11 cellular contexts compared by ENCODE assay signal in genomic region chr10:16788125-16788524, GRCh38. TPM values are rescaled to one million over a fixed set of nuclear protein-coding genes. Genes with fewer than 3 reads are reported as not detected.
A peak's percentile ranks its signal among the peaks of the same experiment; 100 is the strongest.
DNase-seq lines count a peak whose midpoint lies in the region; ATAC-seq and TF ChIP-seq lines count a peak whose summit lies in the region.
"Had no signal": no experiment of that assay in that cellular context is flagged by ENCODE, and none has a peak within 500 bp of the region (broad histone marks: within the 10 kb centered on the region; RNA-seq: fewer than 3 reads in every experiment).

No MANE protein-coding gene starts in this region.

- CTCF ChIA-PET in WTC11 (lab: Charles Lee), result no interaction called here

- H3K36me3 ChIP-seq in effector memory CD4-positive, alpha-beta T cell (ENCODE audit: control insufficient read depth, insufficient read depth, low read length), result no peaks in the 10 kb centered on the region
- H3K36me3 ChIP-seq in suprapubic skin, result no peaks in the 10 kb centered on the region

- peaks cover 11% of the 10 kb centered on the region for H3K9me3 Mint-ChIP-seq in WTC11

- DNase-seq in GM13977 (ENCODE audit: low spot score), result peak; percentile 17
- peak in 2 of 3 donors; percentile 9 to 18 for DNase-seq in effector memory CD4-positive, alpha-beta T cell
- no peak for DNase-seq in suprapubic skin (ENCODE audit: low spot score in 2 of 2)
- no peak for DNase-seq in NCI-H2081 treated with DMSO at 0.1 percent for 48 hours (lab: John Stamatoyannopoulos, UW)
- DNase-seq in NCI-H2227 treated with DMSO at 0.1 percent for 48 hours (lab: John Stamatoyannopoulos, UW), result no peak
- DNase-seq in WTC11 (ENCODE audit: low spot score), result no peak
- DNase-seq: NCI-H345, RPMI8226, T1000 had no signal

- no peak overlapping the region for H3K27ac Mint-ChIP-seq in WTC11

- TF ChIP-seq CTCF in GM13977 (IDR thresholded peaks at IDR 0.05; ENCODE audit: extremely low read depth, insufficient read depth, missing control alignments) (no peak), suprapubic skin (IDR thresholded peaks at IDR 0.05) (no peak), WTC11 (IDR thresholded peaks at IDR 0.05) (no peak)

- POLR2A ChIA-PET in WTC11 (lab: Charles Lee), result no interaction called here

- peaks cover 19% of the 10 kb centered on the region for H3K4me1 ChIP-seq in effector memory CD4-positive, alpha-beta T cell (ENCODE audit: control insufficient read depth, insufficient read depth, low read length, poor library complexity, severe bottlenecking)
- H3K4me1 ChIP-seq in suprapubic skin, result no peaks in the 10 kb centered on the region

- no peak overlapping the region for H3K4me3 ChIP-seq in effector memory CD4-positive, alpha-beta T cell (ENCODE audit: insufficient read depth, low read depth, low read length, poor library complexity, severe bottlenecking)
- H3K4me3 ChIP-seq in suprapubic skin, result no peak overlapping the region

- 94% methylated on average over 6 of the region's 6 CpGs for WGBS in suprapubic skin

- H3K36me3 Mint-ChIP-seq in WTC11, result peaks cover 11% of the 10 kb centered on the region

- in situ Hi-C loops in GM13977 (cut with MboI; ENCODE audit: low pct_unique_long_range_greater_than_20kb, low sequenced_read_pairs, unreplicated experiment), result no loop called here

- H3K9me3 ChIP-seq in effector memory CD4-positive, alpha-beta T cell (ENCODE audit: control insufficient read depth, low read length), result no peaks in the 10 kb centered on the region
- no peaks in the 10 kb centered on the region for H3K9me3 ChIP-seq in suprapubic skin

- H3K27me3 ChIP-seq in effector memory CD4-positive, alpha-beta T cell (replicated peaks; ENCODE audit: control insufficient read depth, insufficient read depth, low read length, poor library complexity, severe bottlenecking), result no peaks in the 10 kb centered on the region
- H3K27me3 ChIP-seq in suprapubic skin, result no peaks in the 10 kb centered on the region

- H3K27me3 Mint-ChIP-seq in WTC11 (ENCODE audit: low read depth), result no peaks in the 10 kb centered on the region

- H3K27ac ChIP-seq in effector memory CD4-positive, alpha-beta T cell (ENCODE audit: insufficient read depth, low read length, poor library complexity, severe bottlenecking), result peak overlapping the region; percentile 84
- no peak overlapping the region for H3K27ac ChIP-seq in suprapubic skin

- no peak overlapping the region for H3K4me3 Mint-ChIP-seq in WTC11

- no peak for TF ChIP-seq POLR2A in suprapubic skin (IDR thresholded peaks at IDR 0.05)

- ATAC-seq in GM19351 (IDR thresholded peaks at IDR 0.05; ENCODE audit: unreplicated experiment) (peak; percentile 19), HG03571 (IDR thresholded peaks at IDR 0.05; ENCODE audit: unreplicated experiment) (peak; percentile 39), WTC11 (no peak)

- no peaks in the 10 kb centered on the region for H3K4me1 Mint-ChIP-seq in WTC11

- no peak for TF ChIP-seq EP300 in suprapubic skin (IDR thresholded peaks at IDR 0.05)

TF ChIP-seq in WTC11, 78 proteins besides CTCF, POLR2A, EP300 and RAD21:
- TF ChIP-seq PRRX2 (CRISPR knock-in tag; IDR thresholded peaks at IDR 0.05) (no peak), TEAD4 (CRISPR knock-in tag; IDR thresholded peaks at IDR 0.05) (no peak), ZNF232 (CRISPR knock-in tag; IDR thresholded peaks at IDR 0.05) (no peak)
- TF ChIP-seq, protein P1, sequence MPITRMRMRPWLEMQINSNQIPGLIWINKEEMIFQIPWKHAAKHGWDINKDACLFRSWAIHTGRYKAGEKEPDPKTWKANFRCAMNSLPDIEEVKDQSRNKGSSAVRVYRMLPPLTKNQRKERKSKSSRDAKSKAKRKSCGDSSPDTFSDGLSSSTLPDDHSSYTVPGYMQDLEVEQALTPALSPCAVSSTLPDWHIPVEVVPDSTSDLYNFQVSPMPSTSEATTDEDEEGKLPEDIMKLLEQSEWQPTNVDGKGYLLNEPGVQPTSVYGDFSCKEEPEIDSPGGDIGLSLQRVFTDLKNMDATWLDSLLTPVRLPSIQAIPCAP (CRISPR knock-in tag; IDR thresholded peaks at IDR 0.05), result no peak

RNA-seq across cellular contexts. Expression of gene RSU1, which starts 29.1 kb away (rescaled TPM):
- 10 to 100 TPM; 41.4 to 58.7 (median 57.4) TPM for total RNA-seq in suprapubic skin
- total RNA-seq in WTC11 (2021), result 46.4 to 52.4 TPM (median 51.8 TPM) in 3 replicates

Comparison
In these comparisons a context has a peak if more than half of its experiments do, and no peak if none do; other contexts are left out.
1. DNase-seq: peak in GM13977 (single experiment) and effector memory CD4-positive, alpha-beta T cell (2 of 3); none in suprapubic skin (0 of 2), NCI-H2081 treated with DMSO at 0.1 percent for 48 hours (single experiment), NCI-H2227 treated with DMSO at 0.1 percent for 48 hours (single experiment) and WTC11 (single experiment).